18 cellular contexts compared by ENCODE assay signal in genomic region chr1:203464226-203464625, GRCh38. TPM values are rescaled to one million over a fixed set of nuclear protein-coding genes. Genes with fewer than 3 reads are reported as not detected.
DNase-seq lines count a peak whose midpoint lies in the region; ATAC-seq and TF ChIP-seq lines count a peak whose summit lies in the region.
"Had no signal": no experiment of that assay in that cellular context is flagged by ENCODE, and none has a peak within 500 bp of the region (broad histone marks: within the 10 kb centered on the region; RNA-seq: fewer than 3 reads in every experiment).

No MANE protein-coding gene starts in this region.

- H3K9ac ChIP-seq in HUES6 (ENCODE audit: low read length): no peak overlapping the region
- no peak overlapping the region for H3K9ac ChIP-seq in skeletal muscle tissue (ENCODE audit: low read depth in 1 of 3, low read length in 3 of 3)
- H3K9ac ChIP-seq: BLaER1, KMS-11 had no signal

- WGBS in hepatocyte (ENCODE audit: low lambda C conversion rate, missing lambda C conversion rate): 34% methylated on average over 4 of the region's 5 CpGs
- WGBS in body of pancreas, 2 donors: 75 to 77% methylated on average over 5 of the region's 5 CpGs

- H4K20me1 ChIP-seq in hepatocyte (ENCODE audit: insufficient read depth, poor library complexity, severe bottlenecking): no peaks in the 10 kb centered on the region
- H4K20me1 ChIP-seq: BLaER1 had no signal

- DNase-seq in Peyer's patch (no peak), hepatocyte (ENCODE audit: low spot score) (no peak), G401 (ENCODE audit: low spot score) (no peak), body of pancreas (no peak)
- DNase-seq in effector CD4-positive, alpha-beta T cell: no peak
- DNase-seq: foreskin keratinocyte; GDM1; left colon; NCI-H2081 treated with DMSO at 0.1 percent for 48 hours; occipital lobe; stimulated activated CD4-positive, alpha-beta T cell treated with anti-CD3 and anti-CD28 coated beads, Interleukin-4, amount 100 ng/mL, for 1 hour; stimulated activated naive CD4-positive, alpha-beta T cell had no signal

- H3K27me3 ChIP-seq in HUES6 (ENCODE audit: control insufficient read depth, insufficient read depth, low read length): no peaks in the 10 kb centered on the region
- H3K27me3 ChIP-seq in Peyer's patch: no peaks in the 10 kb centered on the region
- H3K27me3 ChIP-seq in hepatocyte: no peaks in the 10 kb centered on the region
- no peaks in the 10 kb centered on the region for H3K27me3 ChIP-seq in skeletal muscle tissue (ENCODE audit: control insufficient read depth in 3 of 3, insufficient read depth in 3 of 3, low read length in 3 of 3)
- no peaks in the 10 kb centered on the region for H3K27me3 ChIP-seq in body of pancreas
- H3K27me3 ChIP-seq: BLaER1 had no signal

- H3K4me3 ChIP-seq in HUES6 (ENCODE audit: low read depth, low read length): peak overlapping the region; percentile 8; the same call in 1 of the 2 replicates
- H3K4me3 ChIP-seq in Peyer's patch: no peak overlapping the region
- H3K4me3 ChIP-seq in hepatocyte: no peak overlapping the region
- H3K4me3 ChIP-seq in skeletal muscle tissue (ENCODE audit: low read length in 3 of 3): no peak overlapping the region
- H3K4me3 ChIP-seq in body of pancreas: no peak overlapping the region
- H3K4me3 ChIP-seq: BLaER1 had no signal

- TF ChIP-seq POLR2A in Peyer's patch (IDR thresholded peaks at IDR 0.05) (no peak), body of pancreas (IDR thresholded peaks at IDR 0.05) (no peak)

- H3K9me3 ChIP-seq in HUES6 (ENCODE audit: control insufficient read depth, insufficient read depth, low read depth, low read length) (no peaks in the 10 kb centered on the region), Peyer's patch (no peaks in the 10 kb centered on the region), hepatocyte (ENCODE audit: low read depth) (no peaks in the 10 kb centered on the region), skeletal muscle tissue (ENCODE audit: control insufficient read depth in 3 of 3, low read length in 3 of 3) (no peaks in the 10 kb centered on the region), body of pancreas (no peaks in the 10 kb centered on the region)
- H3K9me3 ChIP-seq: BLaER1 had no signal

- no peak overlapping the region for H3K4me2 ChIP-seq in hepatocyte
- H3K4me2 ChIP-seq: BLaER1, KMS-11 had no signal

- ATAC-seq in body of pancreas (no peak), GM18909 (IDR thresholded peaks at IDR 0.05; ENCODE audit: poor library complexity, unreplicated experiment) (no peak)
- ATAC-seq: activated naive CD4-positive, alpha-beta T cell treated with anti-CD3 and anti-CD28 coated beads, Interleukin-2, amount 50 U/mL, for 72 hours; foreskin keratinocyte; left colon had no signal

- H3K4me1 ChIP-seq in HUES6 (ENCODE audit: control insufficient read depth, insufficient read depth, low read length): peaks cover 33% of the 10 kb centered on the region
- H3K4me1 ChIP-seq in Peyer's patch: peaks cover 0 to 11% (median 2%) of the 10 kb centered on the region in 4 donors
- H3K4me1 ChIP-seq in hepatocyte (ENCODE audit: insufficient read depth): peaks cover 21% of the 10 kb centered on the region
- peaks cover 32 to 40% (median 33%) of the 10 kb centered on the region in 3 donors for H3K4me1 ChIP-seq in skeletal muscle tissue (ENCODE audit: control insufficient read depth in 3 of 3, insufficient read depth in 3 of 3, low read length in 3 of 3)
- H3K4me1 ChIP-seq in body of pancreas: peaks cover 6% of the 10 kb centered on the region

- H3K36me3 ChIP-seq in HUES6 (ENCODE audit: control insufficient read depth, insufficient read depth, low read length): no peaks in the 10 kb centered on the region
- no peaks in the 10 kb centered on the region for H3K36me3 ChIP-seq in Peyer's patch
- H3K36me3 ChIP-seq in hepatocyte (replicated peaks; ENCODE audit: insufficient read depth, low read depth): no peaks in the 10 kb centered on the region
- no peaks in the 10 kb centered on the region for H3K36me3 ChIP-seq in skeletal muscle tissue (ENCODE audit: control insufficient read depth in 3 of 3, insufficient read depth in 3 of 3, low read length in 3 of 3)
- H3K36me3 ChIP-seq in body of pancreas (replicated peaks in 1 of 2; ENCODE audit: insufficient read depth in 1 of 2, low read depth in 2 of 2): no peaks in the 10 kb centered on the region
- H3K36me3 ChIP-seq: BLaER1 had no signal

- no peaks in the 10 kb centered on the region for H3K9me2 ChIP-seq in hepatocyte (replicated peaks; ENCODE audit: insufficient read depth)

- H2AFZ ChIP-seq in hepatocyte: no peak overlapping the region

- intact Hi-C loops in body of pancreas (cut with DNase I): no loop called here

- H3K27ac ChIP-seq in HUES6 (ENCODE audit: low read depth, low read length) (no peak overlapping the region), Peyer's patch (peak overlapping the region; percentile 49 to 84 (median 68)), hepatocyte (peak overlapping the region; percentile 68), skeletal muscle tissue (ENCODE audit: low read depth, low read length) (peak overlapping the region; percentile 15), body of pancreas (no peak overlapping the region)
- H3K27ac ChIP-seq: BLaER1, foreskin keratinocyte, KMS-11 had no signal

- TF ChIP-seq CTCF in Peyer's patch (IDR thresholded peaks at IDR 0.05) (no peak), hepatocyte (IDR thresholded peaks at IDR 0.05; ENCODE audit: poor library complexity) (no peak), body of pancreas (IDR thresholded peaks at IDR 0.05) (no peak)

- in situ Hi-C loops in G401 (cut with HindIII; ENCODE audit: low sequenced_read_pairs): loop anchor here (25.0 kb wide), 1 partner anchor 102 kb away; the partner anchor contains the start of gene FMOD

- no peaks in the 10 kb centered on the region for H3K79me2 ChIP-seq in hepatocyte

RNA-seq across cellular contexts. Expression of gene PRELP, which starts 11.4 kb away (rescaled TPM):
- 10 to 100 TPM in 3 of 4 donors, 1 to 10 TPM in 1; 4.2 to 38.3 (median 18.0) TPM for total RNA-seq in Peyer's patch
- 0.83 and 0.84 TPM in 2 replicates for total RNA-seq in hepatocyte
- 8.7 and 10.8 TPM in 2 replicates for polyA plus RNA-seq in hepatocyte
- total RNA-seq in skeletal muscle tissue: 1.0 TPM
- total RNA-seq in G401 (2014; rRNA removed; shearing (Covaris generic)): not detected in 2 replicates
- total RNA-seq in body of pancreas: 10 to 100 TPM; 14.8 to 28.0 TPM

RNA-seq across cellular contexts. Expression of gene OPTC, which starts 29.7 kb away (rescaled TPM):
- total RNA-seq in Peyer's patch (not detected), hepatocyte (not detected in 2 replicates), skeletal muscle tissue (not detected), body of pancreas (not detected)
- 0.28 TPM in 1 of 2 replicates, not detected in the other for polyA plus RNA-seq in hepatocyte
- not detected in 2 replicates for total RNA-seq in G401 (2014; rRNA removed; shearing (Covaris generic))
- total RNA-seq: activated naive CD4-positive, alpha-beta T cell treated with anti-CD3 and anti-CD28 coated beads, Interleukin-2, amount 50 U/mL, for 72 hours; foreskin keratinocyte; left colon; occipital lobe had no signal
- polyA plus RNA-seq: foreskin keratinocyte had no signal

Comparison
In these comparisons a context has a peak if more than half of its experiments do, and no peak if none do; other contexts are left out.
1. H3K27ac ChIP-seq: peak in Peyer's patch (4 of 4), hepatocyte (single experiment) and skeletal muscle tissue (single experiment); none in HUES6 (single experiment) and body of pancreas (0 of 4).